ENCODE assay signal across 9 cellular contexts in the genomic region with DNA sequence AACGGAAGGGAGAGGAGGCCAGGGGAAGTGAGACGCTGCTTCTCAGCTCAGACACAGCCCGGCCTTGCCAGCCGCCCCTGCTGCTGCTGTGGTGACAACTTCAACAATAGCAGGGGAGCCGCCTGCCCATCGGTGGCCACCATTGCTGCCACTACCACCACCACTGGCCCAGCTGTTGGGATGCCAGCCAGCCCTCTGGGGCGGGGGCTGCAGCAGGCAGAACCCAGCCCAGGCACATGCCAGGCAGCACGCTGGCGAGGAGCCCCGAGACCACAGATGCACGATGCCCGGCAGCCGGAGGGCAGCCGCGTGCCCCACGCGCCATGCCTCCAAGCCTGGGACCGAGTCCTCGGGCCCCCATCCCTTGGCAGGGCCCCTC. TPM values are rescaled to one million over a fixed set of nuclear protein-coding genes. Genes with fewer than 3 reads are reported as not detected.
DNase-seq lines count a peak whose midpoint lies in the region; ATAC-seq and TF ChIP-seq lines count a peak whose summit lies in the region.
"Had no signal": no experiment of that assay in that cellular context is flagged by ENCODE, and none has a peak within 500 bp of the region (broad histone marks: within the 10 kb centered on the region; RNA-seq: fewer than 3 reads in every experiment).

No MANE protein-coding gene starts in this region.

- H4K5ac ChIP-seq in mesendoderm (ENCODE audit: low read length), result no peak overlapping the region

- no peaks in the 10 kb centered on the region for H3K9me3 Mint-ChIP-seq in endothelial cell (ENCODE audit: unreplicated experiment)

- no peak overlapping the region for H3K27ac Mint-ChIP-seq in endothelial cell (ENCODE audit: unreplicated experiment)

- no peaks in the 10 kb centered on the region for H3K79me2 ChIP-seq in mesendoderm (ENCODE audit: control insufficient read depth, insufficient read depth, low read length)

- H3K23ac ChIP-seq in mesendoderm (ENCODE audit: low read length), result no peak overlapping the region

- peak overlapping the region; percentile 84 for H3K56ac ChIP-seq in mesendoderm (ENCODE audit: low read length)

- peaks cover 5% of the 10 kb centered on the region for H3K36me3 Mint-ChIP-seq in endothelial cell (ENCODE audit: low read depth, unreplicated experiment)

- H3K4me1 ChIP-seq in mesendoderm (ENCODE audit: control insufficient read depth, low read depth, low read length), result peaks cover 8% of the 10 kb centered on the region

- H3K27me3 ChIP-seq in mesendoderm (ENCODE audit: insufficient read depth, low read length, poor library complexity), result no peaks in the 10 kb centered on the region

- H3K27me3 Mint-ChIP-seq in endothelial cell (ENCODE audit: unreplicated experiment), result peaks cover 10% of the 10 kb centered on the region

- no peak for ATAC-seq in GM19467 (IDR thresholded peaks at IDR 0.05; ENCODE audit: unreplicated experiment)

- H3K79me1 ChIP-seq in mesendoderm (ENCODE audit: low read length), result no peaks in the 10 kb centered on the region

- H2AK5ac ChIP-seq in mesendoderm (ENCODE audit: low read length), result no peak overlapping the region

- H3K9ac ChIP-seq in mesendoderm (ENCODE audit: low read length), result peak overlapping the region; percentile 60

- H2BK15ac ChIP-seq in mesendoderm (replicated peaks; ENCODE audit: low read depth), result no peak overlapping the region

- H2BK5ac ChIP-seq in mesendoderm (ENCODE audit: low read length), result no peak overlapping the region

- no CpG with 5 or more reads among the region's 19 CpGs for WGBS in mesendoderm (ENCODE audit: extremely low coverage, insufficient coverage, low lambda C conversion rate)

- H3K4me1 Mint-ChIP-seq in endothelial cell (ENCODE audit: unreplicated experiment), result peaks cover 36% of the 10 kb centered on the region

- no peaks in the 10 kb centered on the region for H3K36me3 ChIP-seq in mesendoderm (ENCODE audit: control insufficient read depth, insufficient read depth, low read length)

- no peak overlapping the region for H3K18ac ChIP-seq in mesendoderm (ENCODE audit: low read length)

- no peak overlapping the region for H3K4ac ChIP-seq in mesendoderm (ENCODE audit: low read depth, low read length)

- TF ChIP-seq CTCF in endothelial cell (IDR thresholded peaks at IDR 0.05; ENCODE audit: unreplicated experiment), result no peak

- no peak overlapping the region for H3K27ac ChIP-seq in mesendoderm (ENCODE audit: low read depth, low read length)
- peak overlapping the region; percentile 56 for H3K27ac ChIP-seq in temporal lobe (ENCODE audit: low read depth, low read length)

- H3K4me3 ChIP-seq in mesendoderm (ENCODE audit: low read length), result peak overlapping the region; percentile 59

- in situ Hi-C loops in ACHN (cut with HindIII; ENCODE audit: low pct_ligation_motif_present, low pct_unique_long_range_greater_than_20kb, low sequenced_read_pairs), result no loop called here

- H2BK120ac ChIP-seq in mesendoderm (ENCODE audit: low read depth, low read length), result no peak overlapping the region

- peak overlapping the region; percentile 97 for H3K4me2 ChIP-seq in mesendoderm (ENCODE audit: low read length)

- no peak overlapping the region for H4K8ac ChIP-seq in mesendoderm (ENCODE audit: low read depth, low read length)

- DNase-seq in NCI-H69 (lab: John Stamatoyannopoulos, UW) (peak; percentile 44), endothelial cell (ENCODE audit: low spot score) (no peak), mesendoderm (no peak), ACHN (no peak), dermis blood vessel endothelial cell (no peak)
- no peak for DNase-seq in stimulated activated naive CD4-positive, alpha-beta T cell treated with Interleukin-2 at 50 U/mL for 16 hours (lab: John Stamatoyannopoulos, UW)
- DNase-seq: KBM-7 had no signal

- peak overlapping the region; percentile 92 for H3K4me3 Mint-ChIP-seq in endothelial cell (ENCODE audit: unreplicated experiment)

RNA-seq across cellular contexts. Expression of gene DOK4, which starts 7.3 kb away (rescaled TPM):
- total RNA-seq in endothelial cell (ENCODE audit: unreplicated experiment) (69.4 TPM), temporal lobe (62.4 TPM), dermis blood vessel endothelial cell (21.4 and 21.6 TPM in 2 replicates)
- 7.1 TPM for polyA plus RNA-seq in mesendoderm (2013, experiment 1 of 2)
- 6.5 TPM for polyA plus RNA-seq in mesendoderm (2013, experiment 2 of 2)

RNA-seq across cellular contexts. Expression of gene POLR2C, which starts 16.6 kb away (rescaled TPM):
- total RNA-seq in endothelial cell (ENCODE audit: unreplicated experiment) (52.1 TPM), temporal lobe (49.9 TPM), dermis blood vessel endothelial cell (106 and 118 TPM in 2 replicates)
- 60.5 TPM for polyA plus RNA-seq in mesendoderm (2013, experiment 1 of 2)
- 59.0 TPM for polyA plus RNA-seq in mesendoderm (2013, experiment 2 of 2)

RNA-seq across cellular contexts. Expression of gene COQ9, which starts 31.8 kb away (rescaled TPM):
- 23.1 TPM for total RNA-seq in endothelial cell (ENCODE audit: unreplicated experiment)
- 19.8 TPM for polyA plus RNA-seq in mesendoderm (2013, experiment 1 of 2)
- polyA plus RNA-seq in mesendoderm (2013, experiment 2 of 2), result 19.2 TPM
- total RNA-seq in temporal lobe, result 16.7 TPM
- total RNA-seq in dermis blood vessel endothelial cell, result 55.1 and 58.7 TPM in 2 replicates

RNA-seq across cellular contexts. Expression of gene CIAPIN1, which starts 31.8 kb away (rescaled TPM):
- total RNA-seq in endothelial cell (ENCODE audit: unreplicated experiment) (82.6 TPM), temporal lobe (56.5 TPM), dermis blood vessel endothelial cell (70.5 and 92.1 TPM in 2 replicates)
- 46.3 TPM for polyA plus RNA-seq in mesendoderm (2013, experiment 1 of 2)
- polyA plus RNA-seq in mesendoderm (2013, experiment 2 of 2), result 50.2 TPM

RNA-seq across cellular contexts. Expression of gene CCDC102A, which starts 57.3 kb away (rescaled TPM):
- 14.6 TPM for total RNA-seq in endothelial cell (ENCODE audit: unreplicated experiment)
- polyA plus RNA-seq in mesendoderm (2013, experiment 1 of 2), result 2.0 TPM
- 1.8 TPM for polyA plus RNA-seq in mesendoderm (2013, experiment 2 of 2)
- total RNA-seq in temporal lobe, result 1.5 TPM
- 12.6 and 25.5 TPM in 2 replicates for total RNA-seq in dermis blood vessel endothelial cell
